26 cellular contexts compared by ENCODE assay signal in genomic region chr7:5001003-5001402, GRCh38. TPM values are rescaled to one million over a fixed set of nuclear protein-coding genes. Genes with fewer than 3 reads are reported as not detected.
A peak's percentile ranks its signal among the peaks of the same experiment; 100 is the strongest.
DNase-seq lines count a peak whose midpoint lies in the region; ATAC-seq, FAIRE-seq and TF ChIP-seq lines count a peak whose summit lies in the region.
"Had no signal": no experiment of that assay in that cellular context is flagged by ENCODE, and none has a peak within 500 bp of the region (broad histone marks: within the 10 kb centered on the region; RNA-seq: fewer than 3 reads in every experiment).

No MANE protein-coding gene starts in this region.

- H3K4me1 ChIP-seq in CD8-positive, alpha-beta T cell (ENCODE audit: insufficient read depth, low read length): no peaks in the 10 kb centered on the region
- H3K4me1 ChIP-seq in GM12878 (ENCODE audit: control insufficient read depth, insufficient read depth, low read length): no peaks in the 10 kb centered on the region; the same call in 1 of the 2 replicates

- peaks cover 70% of the 10 kb centered on the region for H3K36me3 Mint-ChIP-seq in CD8-positive, alpha-beta T cell
- peaks cover 49% of the 10 kb centered on the region for H3K36me3 Mint-ChIP-seq in memory B cell

- ATAC-seq in CD8-positive, alpha-beta T cell: no peak
- ATAC-seq in GM12878: no peak
- ATAC-seq in memory B cell (ENCODE audit: low read depth): no peak
- no peak for ATAC-seq in GM18868 (IDR thresholded peaks at IDR 0.05; ENCODE audit: unreplicated experiment)
- ATAC-seq: SK-N-SH treated with all-trans-retinoic acid at 6 μM for 48 hours had no signal

- H3K27ac Mint-ChIP-seq in CD8-positive, alpha-beta T cell: peak overlapping the region; percentile 69
- peak overlapping the region; percentile 7 for H3K27ac Mint-ChIP-seq in memory B cell

- H3K4me1 Mint-ChIP-seq in CD8-positive, alpha-beta T cell (ENCODE audit: low read depth): peaks cover 6% of the 10 kb centered on the region
- peaks cover 3% of the 10 kb centered on the region for H3K4me1 Mint-ChIP-seq in memory B cell

- H3K79me2 ChIP-seq in GM12878 (ENCODE audit: control insufficient read depth, insufficient read depth, low read length): no peaks in the 10 kb centered on the region

- H3K9ac ChIP-seq in GM12878 (ENCODE audit: control insufficient read depth, insufficient read depth, low read length): no peak overlapping the region

- no peak overlapping the region for H2AFZ ChIP-seq in GM12878 (ENCODE audit: control insufficient read depth, low read depth, low read length)

- POLR2A ChIA-PET in CD8-positive, alpha-beta T cell (lab: Charles Lee): interaction anchor here (0.6 kb wide), 1 partner anchor 227 kb away, joined by 3 read pairs; no protein-coding TSS in a partner anchor
- POLR2A ChIA-PET in GM12878 (lab: Charles Lee): no interaction called here

- no peak overlapping the region for H3K4me3 ChIP-seq in CD8-positive, alpha-beta T cell (ENCODE audit: low read depth, low read length)
- H3K4me3 ChIP-seq in GM12878: no peak overlapping the region
- H3K4me3 ChIP-seq: MG63 had no signal

- H3K4me3 Mint-ChIP-seq in CD8-positive, alpha-beta T cell: no peak overlapping the region
- no peak overlapping the region for H3K4me3 Mint-ChIP-seq in memory B cell

- BruUV-seq in GM12878 (replicated peaks; lab: Mats Ljungman, UMichigan): no TSS peak

- no peak overlapping the region for H3K27ac ChIP-seq in CD8-positive, alpha-beta T cell (ENCODE audit: low read depth, low read length)
- no peak overlapping the region for H3K27ac ChIP-seq in GM12878 (ENCODE audit: control insufficient read depth, insufficient read depth)

- no peak for TF ChIP-seq CTCF in CD8-positive, alpha-beta T cell (IDR thresholded peaks at IDR 0.05)
- TF ChIP-seq CTCF in GM12878 (IDR thresholded peaks at IDR 0.05 in 2 of 3, conservative IDR thresholded peaks at IDR 0.05 in 1 of 3; ENCODE audit: control insufficient read depth in 2 of 3, extremely low read depth in 1 of 3, insufficient read depth in 1 of 3, low read depth in 3 of 3, low read length in 3 of 3): no peak

- RAD21 ChIA-PET in GM12878 (lab: Charles Lee; ENCODE audit: unreplicated experiment): no interaction called here

- no peak for FAIRE-seq in GM12878 (lab: Jason Lieb, UNC)
- FAIRE-seq: GM12892, H54, RCC 7860 had no signal

- no peaks in the 10 kb centered on the region for H3K27me3 Mint-ChIP-seq in CD8-positive, alpha-beta T cell (ENCODE audit: low read depth)
- no peaks in the 10 kb centered on the region for H3K27me3 Mint-ChIP-seq in memory B cell

- H3K9me3 Mint-ChIP-seq in CD8-positive, alpha-beta T cell: no peaks in the 10 kb centered on the region
- no peaks in the 10 kb centered on the region for H3K9me3 Mint-ChIP-seq in memory B cell

- CTCF ChIA-PET in CD8-positive, alpha-beta T cell (lab: Charles Lee): interaction anchor here (1.2 kb wide), 1 partner anchor 9 kb away, joined by 5 read pairs; no protein-coding TSS in a partner anchor
- CTCF ChIA-PET in GM12878 (lab: Yijun Ruan, JAX): interaction anchor here (1.5 to 1.9 kb wide), 2 partner anchors 27 to 86 kb away, joined by 3 to 7 read pairs; no protein-coding TSS in a partner anchor

- SMC1A ChIA-PET in GM12878 (lab: Charles Lee; ENCODE audit: uncharacterized antibody, unreplicated experiment): no interaction called here

- TF ChIP-seq POLR2A in GM12878 (IDR thresholded peaks at IDR 0.05; ENCODE audit: low read depth, low read length): no peak

- peaks cover 8% of the 10 kb centered on the region for H3K36me3 ChIP-seq in CD8-positive, alpha-beta T cell (ENCODE audit: insufficient read depth, low read length)
- peaks cover 2 to 5% of the 10 kb centered on the region in 2 experiments; a peak in 2 of 4 replicates for H3K36me3 ChIP-seq in GM12878 (ENCODE audit: control insufficient read depth in 2 of 2, insufficient read depth in 2 of 2, low read length in 1 of 2)

- intact Hi-C loops in CD8-positive, alpha-beta T cell (cut with DNase I, micrococcal nuclease): no loop called here
- intact Hi-C loops in GM12878 (cut with micrococcal nuclease; ENCODE audit: unreplicated experiment): no loop called here

- H3K9me3 ChIP-seq in CD8-positive, alpha-beta T cell (ENCODE audit: low read length): no peaks in the 10 kb centered on the region
- H3K9me3 ChIP-seq in GM12878 (replicated peaks; ENCODE audit: control insufficient read depth, insufficient read depth, low read length): no peaks in the 10 kb centered on the region
- H3K9me3 ChIP-seq: MG63 had no signal

- 98% methylated on average over 4 of the region's 4 CpGs for WGBS in GM12878 (ENCODE audit: insufficient coverage, insufficient replicate concordance, low lambda C conversion rate, missing lambda C conversion rate)

- no peak overlapping the region for H3K4me2 ChIP-seq in GM12878 (ENCODE audit: control insufficient read depth, insufficient read depth)

- DNase-seq in CD8-positive, alpha-beta T cell: no peak
- peak; percentile 14 for DNase-seq in SK-MEL-5 (ENCODE audit: low read depth, low spot score)
- no peak for DNase-seq in GM12878 (ENCODE audit: low read depth, low spot score)
- no peak for DNase-seq in memory B cell (ENCODE audit: low spot score in 2 of 2)
- no peak for DNase-seq in NCI-H526 treated with DMSO at 0.1 percent for 48 hours (lab: John Stamatoyannopoulos, UW)
- no peak for DNase-seq in iPS-NIHi11 (ENCODE audit: low spot score)
- DNase-seq: C1 segment of cervical spinal cord, Calu3, DMS79 treated with DMSO at 0.1 percent for 48 hours, GF-D8, KG1, MG63, NCI-H1105 treated with DMSO at 0.1 percent for 48 hours, NCI-H146, NCI-H1930, NCI-H2107, NCI-H524, NCI-H774, SIG-M5 had no signal

- no peaks in the 10 kb centered on the region for H3K27me3 ChIP-seq in CD8-positive, alpha-beta T cell (ENCODE audit: insufficient read depth, low read length)
- H3K27me3 ChIP-seq in GM12878 (replicated peaks in 1 of 2; ENCODE audit: control insufficient read depth in 2 of 2, insufficient read depth in 2 of 2, low read length in 1 of 2): no peaks in the 10 kb centered on the region
- H3K27me3 ChIP-seq: MG63 had no signal

- H4K20me1 ChIP-seq in GM12878 (ENCODE audit: control insufficient read depth, insufficient read depth): no peaks in the 10 kb centered on the region

- no peak for TF ChIP-seq EP300 in GM12878 (IDR thresholded peaks at IDR 0.05; ENCODE audit: borderline replicate concordance in 1 of 2, control insufficient read depth in 1 of 2, low read depth in 2 of 2, low read length in 2 of 2)

- no peak for TF ChIP-seq RAD21 in GM12878 (IDR thresholded peaks at IDR 0.05; ENCODE audit: insufficient read depth, low read depth, low read length)

- in situ Hi-C loops in SK-MEL-5 (cut with HindIII; ENCODE audit: low pct_unique_long_range_greater_than_20kb, low sequenced_read_pairs): no loop called here
- in situ Hi-C loops in GM12878 (cut with MboI): no loop called here

TF ChIP-seq in GM12878, 131 proteins besides CTCF, POLR2A, EP300 and RAD21 (continues in another document):
- TF ChIP-seq ZNF384 (IDR thresholded peaks at IDR 0.05; ENCODE audit: borderline replicate concordance, low read depth, low read length): no peak

RNA-seq across cellular contexts. Expression of gene MMD2, which starts 42.0 kb away (rescaled TPM):
- not detected for total RNA-seq in CD8-positive, alpha-beta T cell
- total RNA-seq in SK-MEL-5 (2014; rRNA removed; shearing (Covaris generic)): not detected in 2 replicates
- polyA plus RNA-seq in SK-MEL-5 (2015; cell fraction: cytosol; rRNA removed): not detected in 2 replicates
- polyA plus RNA-seq in SK-MEL-5 (2015; cell fraction: nucleus; rRNA removed): not detected in 2 replicates
- total RNA-seq in GM12878 (2013; cell fraction: nucleolus; rRNA removed): not detected in 2 replicates
- total RNA-seq in GM12878 (2014; rRNA removed) (not detected in 2 replicates), GM12878 (2014; rRNA removed; fragmentation: Illumina TruSeq; extraction: Trizol) (not detected in 2 replicates), GM12878 (2021) (not detected in 2 replicates)
- not detected for polyA plus RNA-seq in GM12878 (2011; ENCODE audit: low read depth)
- polyA plus RNA-seq in GM12878 (2011; rRNA removed) (not detected in 2 replicates), GM12878 (2014; fragmentation: Illumina TruSeq; extraction: Trizol) (not detected in 2 replicates), GM12878 (2014; fragmentation: Nextera tagmentation; extraction: Ambion mirVana) (not detected), GM12878 (2014; rRNA removed) (not detected in 2 replicates), GM12878 (2016; fragmentation: Nextera tagmentation; extraction: Ambion mirVana) (not detected)
- not detected in 2 replicates for polyA plus RNA-seq in GM12878 (2011; cell fraction: cytosol; rRNA removed)
- polyA plus RNA-seq in GM12878 (2011; cell fraction: nucleus; rRNA removed): not detected in 2 replicates
- polyA plus RNA-seq in GM12878 (2012): not detected in 2 replicates
- not detected in 2 replicates for polyA minus RNA-seq in GM12878 (2011; rRNA and poly(A)+ RNA removed)
- not detected in 2 replicates for polyA minus RNA-seq in GM12878 (2011; cell fraction: cytosol; rRNA and poly(A)+ RNA removed)
- polyA minus RNA-seq in GM12878 (2011; cell fraction: nucleus; rRNA and poly(A)+ RNA removed): not detected in 2 replicates
- total RNA-seq: A673, Calu3, HT1080 had no signal

RNA-seq across cellular contexts. Expression of gene RBAK, which starts 44.7 kb away (rescaled TPM):
- 10 to 100 TPM; 12.9 to 13.6 TPM for total RNA-seq in CD8-positive, alpha-beta T cell
- 14.3 and 15.4 TPM in 2 replicates for total RNA-seq in SK-MEL-5 (2014; rRNA removed; shearing (Covaris generic))
- polyA plus RNA-seq in SK-MEL-5 (2015; cell fraction: cytosol; rRNA removed): 5.6 and 8.9 TPM in 2 replicates
- 29.3 and 30.5 TPM in 2 replicates for polyA plus RNA-seq in SK-MEL-5 (2015; cell fraction: nucleus; rRNA removed)
- total RNA-seq in GM12878 (2013; cell fraction: nucleolus; rRNA removed): 45.1 and 48.5 TPM in 2 replicates
- 6.4 and 6.6 TPM in 2 replicates for total RNA-seq in GM12878 (2014; rRNA removed)
- 9.6 and 9.8 TPM in 2 replicates for total RNA-seq in GM12878 (2014; rRNA removed; fragmentation: Illumina TruSeq; extraction: Trizol)
- total RNA-seq in GM12878 (2021): 8.0 and 8.7 TPM in 2 replicates
- 3.6 TPM for polyA plus RNA-seq in GM12878 (2011; ENCODE audit: low read depth)
- polyA plus RNA-seq in GM12878 (2011; rRNA removed): 10.2 and 19.0 TPM in 2 replicates
- 2.4 and 3.1 TPM in 2 replicates for polyA plus RNA-seq in GM12878 (2011; cell fraction: cytosol; rRNA removed)
- polyA plus RNA-seq in GM12878 (2011; cell fraction: nucleus; rRNA removed): 17.3 and 19.6 TPM in 2 replicates
- polyA plus RNA-seq in GM12878 (2012): 6.9 and 9.5 TPM in 2 replicates
- polyA plus RNA-seq in GM12878 (2014; fragmentation: Illumina TruSeq; extraction: Trizol): 8.1 and 10.4 TPM in 2 replicates
- polyA plus RNA-seq in GM12878 (2014; fragmentation: Nextera tagmentation; extraction: Ambion mirVana): 1 to 10 TPM; 1.9 to 2.4 TPM
- polyA plus RNA-seq in GM12878 (2014; rRNA removed): 4.3 and 5.4 TPM in 2 replicates
- polyA plus RNA-seq in GM12878 (2016; fragmentation: Nextera tagmentation; extraction: Ambion mirVana): 1 to 10 TPM; 3.5 to 4.0 TPM
- polyA minus RNA-seq in GM12878 (2011; rRNA and poly(A)+ RNA removed): 10.7 and 13.2 TPM in 2 replicates
- polyA minus RNA-seq in GM12878 (2011; cell fraction: cytosol; rRNA and poly(A)+ RNA removed): 4.1 and 4.8 TPM in 2 replicates
- 13.3 and 13.9 TPM in 2 replicates for polyA minus RNA-seq in GM12878 (2011; cell fraction: nucleus; rRNA and poly(A)+ RNA removed)
